In genomic region chr4:94508256-94508655, GRCh38 we compare ENCODE assay signal across 1 cellular context.
TF ChIP-seq lines count a peak whose summit lies in the region.

No MANE protein-coding gene starts in this region.

TF ChIP-seq in GM23338, 12 proteins besides CTCF, POLR2A, EP300 and RAD21 (continued from another document):
- TF ChIP-seq, protein P1, sequence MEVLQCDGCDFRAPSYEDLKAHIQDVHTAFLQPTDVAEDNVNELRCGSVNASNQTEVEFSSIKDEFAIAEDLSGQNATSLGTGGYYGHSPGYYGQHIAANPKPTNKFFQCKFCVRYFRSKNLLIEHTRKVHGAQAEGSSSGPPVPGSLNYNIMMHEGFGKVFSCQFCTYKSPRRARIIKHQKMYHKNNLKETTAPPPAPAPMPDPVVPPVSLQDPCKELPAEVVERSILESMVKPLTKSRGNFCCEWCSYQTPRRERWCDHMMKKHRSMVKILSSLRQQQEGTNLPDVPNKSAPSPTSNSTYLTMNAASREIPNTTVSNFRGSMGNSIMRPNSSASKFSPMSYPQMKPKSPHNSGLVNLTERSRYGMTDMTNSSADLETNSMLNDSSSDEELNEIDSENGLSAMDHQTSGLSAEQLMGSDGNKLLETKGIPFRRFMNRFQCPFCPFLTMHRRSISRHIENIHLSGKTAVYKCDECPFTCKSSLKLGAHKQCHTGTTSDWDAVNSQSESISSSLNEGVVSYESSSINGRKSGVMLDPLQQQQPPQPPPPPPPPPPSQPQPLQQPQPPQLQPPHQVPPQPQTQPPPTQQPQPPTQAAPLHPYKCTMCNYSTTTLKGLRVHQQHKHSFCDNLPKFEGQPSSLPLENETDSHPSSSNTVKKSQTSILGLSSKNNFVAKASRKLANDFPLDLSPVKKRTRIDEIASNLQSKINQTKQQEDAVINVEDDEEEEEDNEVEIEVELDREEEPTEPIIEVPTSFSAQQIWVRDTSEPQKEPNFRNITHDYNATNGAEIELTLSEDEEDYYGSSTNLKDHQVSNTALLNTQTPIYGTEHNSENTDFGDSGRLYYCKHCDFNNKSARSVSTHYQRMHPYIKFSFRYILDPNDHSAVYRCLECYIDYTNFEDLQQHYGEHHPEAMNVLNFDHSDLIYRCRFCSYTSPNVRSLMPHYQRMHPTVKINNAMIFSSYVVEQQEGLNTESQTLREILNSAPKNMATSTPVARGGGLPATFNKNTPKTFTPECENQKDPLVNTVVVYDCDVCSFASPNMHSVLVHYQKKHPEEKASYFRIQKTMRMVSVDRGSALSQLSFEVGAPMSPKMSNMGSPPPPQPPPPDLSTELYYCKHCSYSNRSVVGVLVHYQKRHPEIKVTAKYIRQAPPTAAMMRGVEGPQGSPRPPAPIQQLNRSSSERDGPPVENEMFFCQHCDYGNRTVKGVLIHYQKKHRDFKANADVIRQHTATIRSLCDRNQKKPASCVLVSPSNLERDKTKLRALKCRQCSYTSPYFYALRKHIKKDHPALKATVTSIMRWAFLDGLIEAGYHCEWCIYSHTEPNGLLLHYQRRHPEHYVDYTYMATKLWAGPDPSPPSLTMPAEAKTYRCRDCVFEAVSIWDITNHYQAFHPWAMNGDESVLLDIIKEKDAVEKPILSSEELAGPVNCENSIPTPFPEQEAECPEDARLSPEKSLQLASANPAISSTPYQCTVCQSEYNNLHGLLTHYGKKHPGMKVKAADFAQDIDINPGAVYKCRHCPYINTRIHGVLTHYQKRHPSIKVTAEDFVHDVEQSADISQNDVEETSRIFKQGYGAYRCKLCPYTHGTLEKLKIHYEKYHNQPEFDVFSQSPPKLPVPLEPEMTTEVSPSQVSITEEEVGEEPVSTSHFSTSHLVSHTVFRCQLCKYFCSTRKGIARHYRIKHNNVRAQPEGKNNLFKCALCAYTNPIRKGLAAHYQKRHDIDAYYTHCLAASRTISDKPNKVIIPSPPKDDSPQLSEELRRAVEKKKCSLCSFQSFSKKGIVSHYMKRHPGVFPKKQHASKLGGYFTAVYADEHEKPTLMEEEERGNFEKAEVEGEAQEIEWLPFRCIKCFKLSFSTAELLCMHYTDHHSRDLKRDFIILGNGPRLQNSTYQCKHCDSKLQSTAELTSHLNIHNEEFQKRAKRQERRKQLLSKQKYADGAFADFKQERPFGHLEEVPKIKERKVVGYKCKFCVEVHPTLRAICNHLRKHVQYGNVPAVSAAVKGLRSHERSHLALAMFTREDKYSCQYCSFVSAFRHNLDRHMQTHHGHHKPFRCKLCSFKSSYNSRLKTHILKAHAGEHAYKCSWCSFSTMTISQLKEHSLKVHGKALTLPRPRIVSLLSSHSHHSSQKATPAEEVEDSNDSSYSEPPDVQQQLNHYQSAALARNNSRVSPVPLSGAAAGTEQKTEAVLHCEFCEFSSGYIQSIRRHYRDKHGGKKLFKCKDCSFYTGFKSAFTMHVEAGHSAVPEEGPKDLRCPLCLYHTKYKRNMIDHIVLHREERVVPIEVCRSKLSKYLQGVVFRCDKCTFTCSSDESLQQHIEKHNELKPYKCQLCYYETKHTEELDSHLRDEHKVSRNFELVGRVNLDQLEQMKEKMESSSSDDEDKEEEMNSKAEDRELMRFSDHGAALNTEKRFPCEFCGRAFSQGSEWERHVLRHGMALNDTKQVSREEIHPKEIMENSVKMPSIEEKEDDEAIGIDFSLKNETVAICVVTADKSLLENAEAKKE (CRISPR knock-in tag; IDR thresholded peaks at IDR 0.05), result no peak
- TF ChIP-seq NANOG (IDR thresholded peaks at IDR 0.05; ENCODE audit: borderline replicate concordance) (no peak), ZNF114 (CRISPR knock-in tag; IDR thresholded peaks at IDR 0.05) (no peak), CREB1 (CRISPR knock-in tag; IDR thresholded peaks at IDR 0.05; ENCODE audit: low read depth) (no peak)
- TF ChIP-seq, protein P2, sequence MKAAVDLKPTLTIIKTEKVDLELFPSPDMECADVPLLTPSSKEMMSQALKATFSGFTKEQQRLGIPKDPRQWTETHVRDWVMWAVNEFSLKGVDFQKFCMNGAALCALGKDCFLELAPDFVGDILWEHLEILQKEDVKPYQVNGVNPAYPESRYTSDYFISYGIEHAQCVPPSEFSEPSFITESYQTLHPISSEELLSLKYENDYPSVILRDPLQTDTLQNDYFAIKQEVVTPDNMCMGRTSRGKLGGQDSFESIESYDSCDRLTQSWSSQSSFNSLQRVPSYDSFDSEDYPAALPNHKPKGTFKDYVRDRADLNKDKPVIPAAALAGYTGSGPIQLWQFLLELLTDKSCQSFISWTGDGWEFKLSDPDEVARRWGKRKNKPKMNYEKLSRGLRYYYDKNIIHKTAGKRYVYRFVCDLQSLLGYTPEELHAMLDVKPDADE (IDR thresholded peaks at IDR 0.05), result no peak
